Comparison of ENCODE assay signal across 12 cellular contexts in the genomic region with DNA sequence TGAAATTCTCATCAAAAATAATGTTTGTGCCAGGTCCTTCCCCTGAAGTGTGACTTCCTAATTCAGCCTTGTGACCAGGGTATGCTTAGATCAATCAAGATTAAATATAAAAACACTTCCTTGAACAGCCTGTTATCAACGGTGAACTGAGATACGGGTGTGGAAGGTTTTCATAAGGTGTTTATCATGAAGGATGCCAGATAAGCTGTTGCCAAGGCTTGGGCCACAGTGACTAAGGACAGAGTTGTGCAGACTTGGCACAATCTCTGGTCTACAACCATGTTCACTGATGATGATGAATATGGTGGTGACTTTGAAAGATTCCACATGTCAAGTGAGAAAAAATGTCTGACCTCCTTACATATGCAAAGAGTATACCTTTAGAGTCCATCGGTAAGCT. TPM values are rescaled to one million over a fixed set of nuclear protein-coding genes. Genes with fewer than 3 reads are reported as not detected.
"Had no signal": no experiment of that assay in that cellular context is flagged by ENCODE, and none has a peak within 500 bp of the region (broad histone marks: within the 10 kb centered on the region; RNA-seq: fewer than 3 reads in every experiment).

No MANE protein-coding gene starts in this region.

- ATAC-seq: activated CD8-positive, alpha-beta T cell treated with anti-CD3 and anti-CD28 coated beads, Interleukin-2, amount 10 ng/mL, durations not matched to agents 7 days and 5 days; lower lobe of right lung; naive thymus-derived CD8-positive, alpha-beta T cell; stimulated activated naive CD8-positive, alpha-beta T cell treated with anti-CD3 and anti-CD28 coated beads, Interleukin-15, amount 100 ng/mL, for 72 hours had no signal

- H3K36me3 ChIP-seq: lower lobe of right lung, thoracic aorta, WERI-Rb-1 had no signal

- H3K27ac ChIP-seq: lower lobe of right lung, thoracic aorta, WERI-Rb-1 had no signal

- H3K4me3 ChIP-seq: lower lobe of right lung, thoracic aorta had no signal

- H3K4me1 ChIP-seq: lower lobe of right lung had no signal

- H3K9me3 ChIP-seq: lower lobe of right lung, thoracic aorta had no signal

- DNase-seq: activated CD4-positive, alpha-beta T cell treated with anti-CD3 and anti-CD28 coated beads for 4 hours; activated CD8-positive, alpha-beta memory T cell treated with anti-CD3 and anti-CD28 coated beads, Interleukin-2, amount 50 U/mL, for 48 hours; activated CD8-positive, alpha-beta T cell treated with anti-CD3 and anti-CD28 coated beads, Interleukin-2, amount 10 ng/mL, durations not matched to agents 7 days and 5 days; activated naive CD4-positive, alpha-beta T cell treated with Interleukin-2 at 50 U/mL for 16 hours; lower lobe of right lung; midbrain; naive thymus-derived CD8-positive, alpha-beta T cell; occipital lobe; stimulated activated CD4-positive, alpha-beta T cell treated with anti-CD3 and anti-CD28 coated beads, Interleukin-4, amount 100 ng/mL, for 4 hours; stimulated activated naive CD8-positive, alpha-beta T cell treated with anti-CD3 and anti-CD28 coated beads, Interleukin-15, amount 100 ng/mL, for 72 hours; WERI-Rb-1 had no signal

RNA-seq across cellular contexts. Expression of a gene that starts 51.3 kb away (rescaled TPM):
- total RNA-seq: activated CD8-positive, alpha-beta T cell treated with anti-CD3 and anti-CD28 coated beads, Interleukin-2, amount 10 ng/mL, durations not matched to agents 7 days and 5 days; naive thymus-derived CD8-positive, alpha-beta T cell had no signal
- polyA plus RNA-seq: naive thymus-derived CD8-positive, alpha-beta T cell had no signal
